16 cellular contexts compared by ENCODE assay signal in the genomic region with DNA sequence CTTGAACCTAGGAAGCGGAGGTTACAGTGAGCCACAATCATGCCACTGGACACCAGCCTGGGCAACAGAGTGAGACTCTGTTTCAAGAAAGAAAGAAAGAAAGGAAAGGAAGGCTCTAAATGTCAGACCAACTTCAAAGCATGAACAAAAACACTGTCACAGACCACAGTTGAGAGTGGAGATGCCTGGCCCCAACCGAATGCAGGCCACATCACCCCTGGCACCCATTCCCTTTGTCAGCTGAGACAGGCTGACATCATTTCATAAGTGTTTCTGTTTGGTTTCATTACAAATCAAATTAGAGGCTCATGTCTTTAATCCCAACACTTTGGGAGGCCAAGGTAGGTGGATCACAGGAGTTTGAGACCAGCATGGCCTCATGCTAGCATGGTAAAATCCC. TPM values are rescaled to one million over a fixed set of nuclear protein-coding genes. Genes with fewer than 3 reads are reported as not detected.
DNase-seq lines count a peak whose midpoint lies in the region; ATAC-seq and TF ChIP-seq lines count a peak whose summit lies in the region.
"Had no signal": no experiment of that assay in that cellular context is flagged by ENCODE, and none has a peak within 500 bp of the region (broad histone marks: within the 10 kb centered on the region; RNA-seq: fewer than 3 reads in every experiment).

No MANE protein-coding gene starts in this region.

- no peak overlapping the region for H2AFZ ChIP-seq in GM23338
- no peak overlapping the region for H2AFZ ChIP-seq in osteoblast (ENCODE audit: low read length)

- peak; percentile 48 for DNase-seq in AG08396 (ENCODE audit: low spot score)
- no peak for DNase-seq in GM23338 (ENCODE audit: low spot score)
- DNase-seq in chondrocyte (ENCODE audit: low spot score), result no peak
- DNase-seq in osteoblast (ENCODE audit: insufficient read length, low spot score, missing footprints), result peak; percentile 90
- DNase-seq in activated CD8-positive, alpha-beta memory T cell treated with anti-CD3 and anti-CD28 coated beads, Interleukin-2, amount 50 U/mL, for 4 hours, result no peak
- DNase-seq: activated effector memory CD4-positive, alpha-beta T cell treated with Interleukin-2 at 50 U/mL for 16 hours; CD8-positive, alpha-beta T cell; EL; erythroblast; mesendoderm; NCI-H1092 treated with DMSO at 0.1 percent for 48 hours; ovary; stimulated activated CD4-positive, alpha-beta T cell treated with anti-CD3 and anti-CD28 coated beads, Interleukin-15, amount 100 ng/mL, for 24 hours; T-cell had no signal

- no peaks in the 10 kb centered on the region for H3K27me3 ChIP-seq in GM23338 (ENCODE audit: insufficient read depth)
- no peaks in the 10 kb centered on the region for H3K27me3 ChIP-seq in osteoblast (ENCODE audit: insufficient read depth, low read length)
- H3K27me3 ChIP-seq: ovary had no signal

- H3K9me3 ChIP-seq in osteoblast (ENCODE audit: low read depth, low read length), result no peaks in the 10 kb centered on the region
- H3K9me3 ChIP-seq: ovary had no signal

- peaks cover 57% of the 10 kb centered on the region for H3K36me3 Mint-ChIP-seq in GM23338 (ENCODE audit: low read depth)
- peaks cover 20% of the 10 kb centered on the region for H3K36me3 Mint-ChIP-seq in chondrocyte (ENCODE audit: low read depth)

- H3K4me2 ChIP-seq in GM23338 (no peak overlapping the region), osteoblast (ENCODE audit: insufficient read depth, low read length) (no peak overlapping the region)

- H3K4me3 ChIP-seq in GM23338 (no peak overlapping the region), osteoblast (ENCODE audit: insufficient read depth, low read length) (no peak overlapping the region)
- H3K4me3 ChIP-seq: ovary had no signal

- peaks cover 19% of the 10 kb centered on the region for H4K20me1 ChIP-seq in GM23338 (replicated peaks; ENCODE audit: insufficient read depth)
- peaks cover 7% of the 10 kb centered on the region for H4K20me1 ChIP-seq in osteoblast (ENCODE audit: insufficient read depth, low read length)

- ATAC-seq in GM23338 (no peak), HG03025 (IDR thresholded peaks at IDR 0.05; ENCODE audit: low FRiP score, unreplicated experiment) (no peak), HG03457 (IDR thresholded peaks at IDR 0.05; ENCODE audit: unreplicated experiment) (no peak)
- ATAC-seq: CD8-positive, alpha-beta T cell; T-cell had no signal

- peaks cover 29% of the 10 kb centered on the region for H3F3A ChIP-seq in GM23338 (replicated peaks; ENCODE audit: low read depth)

- TF ChIP-seq CTCF in GM23338 (conservative IDR thresholded peaks at IDR 0.05; ENCODE audit: low read depth in 2 of 2) (no peak), chondrocyte (IDR thresholded peaks at IDR 0.05) (no peak), osteoblast (IDR thresholded peaks at IDR 0.05; ENCODE audit: extremely low read depth, low read depth, low read length) (no peak)

- H3K27me3 Mint-ChIP-seq in GM23338 (ENCODE audit: insufficient read depth, low read depth, poor library complexity) (peaks cover 6% of the 10 kb centered on the region), chondrocyte (ENCODE audit: low read depth) (no peaks in the 10 kb centered on the region)
- H3K27me3 Mint-ChIP-seq: T-cell had no signal

- H3K79me2 ChIP-seq in GM23338 (replicated peaks; ENCODE audit: insufficient read depth) (peaks cover 40% of the 10 kb centered on the region), osteoblast (ENCODE audit: insufficient read depth, low read length) (peaks cover 77% of the 10 kb centered on the region)

- H3K9me2 ChIP-seq in GM23338 (ENCODE audit: insufficient read depth), result no peaks in the 10 kb centered on the region

- H3K27ac Mint-ChIP-seq in GM23338 (no peak overlapping the region), chondrocyte (ENCODE audit: unreplicated experiment) (peak overlapping the region; percentile 94)
- H3K27ac Mint-ChIP-seq: CD8-positive, alpha-beta T cell; T-cell had no signal

- H3K27ac ChIP-seq in GM23338 (ENCODE audit: low read depth), result 0 out of 2 replicates have a peak overlapping the region, but pooled peaks have one; percentile 66
- peak overlapping the region; percentile 61 for H3K27ac ChIP-seq in osteoblast (ENCODE audit: low read depth, low read length)
- H3K27ac ChIP-seq: ovary had no signal

- no peaks in the 10 kb centered on the region for H3K4me1 Mint-ChIP-seq in GM23338
- H3K4me1 Mint-ChIP-seq in chondrocyte (ENCODE audit: low read depth), result peaks cover 27% of the 10 kb centered on the region

- H3K4me3 Mint-ChIP-seq in GM23338, result no peak overlapping the region
- H3K4me3 Mint-ChIP-seq in chondrocyte (ENCODE audit: unreplicated experiment), result no peak overlapping the region
- H3K4me3 Mint-ChIP-seq: CD8-positive, alpha-beta T cell; T-cell had no signal

- peaks cover 36% of the 10 kb centered on the region for H3K36me3 ChIP-seq in GM23338 (ENCODE audit: insufficient read depth)
- peaks cover 61% of the 10 kb centered on the region for H3K36me3 ChIP-seq in osteoblast (ENCODE audit: insufficient read depth, low read length)
- H3K36me3 ChIP-seq: ovary had no signal

- H3K9me3 Mint-ChIP-seq in GM23338, result no peaks in the 10 kb centered on the region
- no peaks in the 10 kb centered on the region for H3K9me3 Mint-ChIP-seq in chondrocyte (ENCODE audit: low read depth)
- H3K9me3 Mint-ChIP-seq: CD8-positive, alpha-beta T cell; T-cell had no signal

- no peaks in the 10 kb centered on the region for H3K4me1 ChIP-seq in GM23338 (ENCODE audit: insufficient read depth)
- H3K4me1 ChIP-seq in osteoblast (ENCODE audit: insufficient read depth, low read length), result peaks cover 5% of the 10 kb centered on the region

TF ChIP-seq in GM23338, 12 proteins besides CTCF, POLR2A, EP300 and RAD21 (continues in another document):
- TF ChIP-seq, protein P1, sequence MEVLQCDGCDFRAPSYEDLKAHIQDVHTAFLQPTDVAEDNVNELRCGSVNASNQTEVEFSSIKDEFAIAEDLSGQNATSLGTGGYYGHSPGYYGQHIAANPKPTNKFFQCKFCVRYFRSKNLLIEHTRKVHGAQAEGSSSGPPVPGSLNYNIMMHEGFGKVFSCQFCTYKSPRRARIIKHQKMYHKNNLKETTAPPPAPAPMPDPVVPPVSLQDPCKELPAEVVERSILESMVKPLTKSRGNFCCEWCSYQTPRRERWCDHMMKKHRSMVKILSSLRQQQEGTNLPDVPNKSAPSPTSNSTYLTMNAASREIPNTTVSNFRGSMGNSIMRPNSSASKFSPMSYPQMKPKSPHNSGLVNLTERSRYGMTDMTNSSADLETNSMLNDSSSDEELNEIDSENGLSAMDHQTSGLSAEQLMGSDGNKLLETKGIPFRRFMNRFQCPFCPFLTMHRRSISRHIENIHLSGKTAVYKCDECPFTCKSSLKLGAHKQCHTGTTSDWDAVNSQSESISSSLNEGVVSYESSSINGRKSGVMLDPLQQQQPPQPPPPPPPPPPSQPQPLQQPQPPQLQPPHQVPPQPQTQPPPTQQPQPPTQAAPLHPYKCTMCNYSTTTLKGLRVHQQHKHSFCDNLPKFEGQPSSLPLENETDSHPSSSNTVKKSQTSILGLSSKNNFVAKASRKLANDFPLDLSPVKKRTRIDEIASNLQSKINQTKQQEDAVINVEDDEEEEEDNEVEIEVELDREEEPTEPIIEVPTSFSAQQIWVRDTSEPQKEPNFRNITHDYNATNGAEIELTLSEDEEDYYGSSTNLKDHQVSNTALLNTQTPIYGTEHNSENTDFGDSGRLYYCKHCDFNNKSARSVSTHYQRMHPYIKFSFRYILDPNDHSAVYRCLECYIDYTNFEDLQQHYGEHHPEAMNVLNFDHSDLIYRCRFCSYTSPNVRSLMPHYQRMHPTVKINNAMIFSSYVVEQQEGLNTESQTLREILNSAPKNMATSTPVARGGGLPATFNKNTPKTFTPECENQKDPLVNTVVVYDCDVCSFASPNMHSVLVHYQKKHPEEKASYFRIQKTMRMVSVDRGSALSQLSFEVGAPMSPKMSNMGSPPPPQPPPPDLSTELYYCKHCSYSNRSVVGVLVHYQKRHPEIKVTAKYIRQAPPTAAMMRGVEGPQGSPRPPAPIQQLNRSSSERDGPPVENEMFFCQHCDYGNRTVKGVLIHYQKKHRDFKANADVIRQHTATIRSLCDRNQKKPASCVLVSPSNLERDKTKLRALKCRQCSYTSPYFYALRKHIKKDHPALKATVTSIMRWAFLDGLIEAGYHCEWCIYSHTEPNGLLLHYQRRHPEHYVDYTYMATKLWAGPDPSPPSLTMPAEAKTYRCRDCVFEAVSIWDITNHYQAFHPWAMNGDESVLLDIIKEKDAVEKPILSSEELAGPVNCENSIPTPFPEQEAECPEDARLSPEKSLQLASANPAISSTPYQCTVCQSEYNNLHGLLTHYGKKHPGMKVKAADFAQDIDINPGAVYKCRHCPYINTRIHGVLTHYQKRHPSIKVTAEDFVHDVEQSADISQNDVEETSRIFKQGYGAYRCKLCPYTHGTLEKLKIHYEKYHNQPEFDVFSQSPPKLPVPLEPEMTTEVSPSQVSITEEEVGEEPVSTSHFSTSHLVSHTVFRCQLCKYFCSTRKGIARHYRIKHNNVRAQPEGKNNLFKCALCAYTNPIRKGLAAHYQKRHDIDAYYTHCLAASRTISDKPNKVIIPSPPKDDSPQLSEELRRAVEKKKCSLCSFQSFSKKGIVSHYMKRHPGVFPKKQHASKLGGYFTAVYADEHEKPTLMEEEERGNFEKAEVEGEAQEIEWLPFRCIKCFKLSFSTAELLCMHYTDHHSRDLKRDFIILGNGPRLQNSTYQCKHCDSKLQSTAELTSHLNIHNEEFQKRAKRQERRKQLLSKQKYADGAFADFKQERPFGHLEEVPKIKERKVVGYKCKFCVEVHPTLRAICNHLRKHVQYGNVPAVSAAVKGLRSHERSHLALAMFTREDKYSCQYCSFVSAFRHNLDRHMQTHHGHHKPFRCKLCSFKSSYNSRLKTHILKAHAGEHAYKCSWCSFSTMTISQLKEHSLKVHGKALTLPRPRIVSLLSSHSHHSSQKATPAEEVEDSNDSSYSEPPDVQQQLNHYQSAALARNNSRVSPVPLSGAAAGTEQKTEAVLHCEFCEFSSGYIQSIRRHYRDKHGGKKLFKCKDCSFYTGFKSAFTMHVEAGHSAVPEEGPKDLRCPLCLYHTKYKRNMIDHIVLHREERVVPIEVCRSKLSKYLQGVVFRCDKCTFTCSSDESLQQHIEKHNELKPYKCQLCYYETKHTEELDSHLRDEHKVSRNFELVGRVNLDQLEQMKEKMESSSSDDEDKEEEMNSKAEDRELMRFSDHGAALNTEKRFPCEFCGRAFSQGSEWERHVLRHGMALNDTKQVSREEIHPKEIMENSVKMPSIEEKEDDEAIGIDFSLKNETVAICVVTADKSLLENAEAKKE (CRISPR knock-in tag; IDR thresholded peaks at IDR 0.05), result no peak

RNA-seq across cellular contexts. Expression of a gene that starts 28.6 kb away (rescaled TPM):
- 62.8 and 73.2 TPM in 2 replicates for total RNA-seq in GM23338 (2014; rRNA removed; shearing (Covaris generic))
- polyA plus RNA-seq in GM23338 (2016; fragmentation: Nextera tagmentation; extraction: Ambion mirVana), result 45.3 and 47.2 TPM in 2 replicates
- total RNA-seq in chondrocyte (66.4 to 75.8 TPM (median 68.1 TPM) in 3 replicates), osteoblast (43.9 and 45.6 TPM in 2 replicates)

Comparison
In these comparisons a context has a peak if more than half of its experiments do, and no peak if none do; other contexts are left out.
1. DNase-seq: peak in AG08396 (single experiment) and osteoblast (single experiment); none in GM23338 (single experiment), chondrocyte (single experiment) and activated CD8-positive, alpha-beta memory T cell treated with anti-CD3 and anti-CD28 coated beads, Interleukin-2, amount 50 U/mL, for 4 hours (single experiment).